ENCODE assay signal across 27 cellular contexts in the genomic region with DNA sequence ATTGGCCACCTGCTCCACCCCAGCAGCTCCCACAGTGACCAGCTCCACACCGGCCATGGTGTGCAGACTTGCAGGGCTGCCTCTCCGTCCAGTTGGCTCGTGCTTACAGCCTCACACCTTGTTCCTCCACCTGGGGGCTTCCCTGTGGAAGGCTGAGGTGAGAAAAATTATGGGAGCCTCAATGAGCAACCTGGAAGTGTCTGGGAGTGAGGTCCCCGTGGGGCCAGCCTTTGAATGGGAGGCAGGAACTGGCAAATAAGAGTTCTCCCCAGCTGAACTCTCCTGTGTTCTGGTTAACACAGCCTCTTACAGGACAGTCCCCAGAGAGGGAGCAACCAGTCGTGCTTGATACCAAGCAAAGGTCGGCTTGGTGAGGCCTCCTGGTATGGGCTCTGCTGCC. TPM values are rescaled to one million over a fixed set of nuclear protein-coding genes. Genes with fewer than 3 reads are reported as not detected.
A peak's percentile ranks its signal among the peaks of the same experiment; 100 is the strongest.
DNase-seq lines count a peak whose midpoint lies in the region; ATAC-seq, FAIRE-seq and TF ChIP-seq lines count a peak whose summit lies in the region.
"Had no signal": no experiment of that assay in that cellular context is flagged by ENCODE, and none has a peak within 500 bp of the region (broad histone marks: within the 10 kb centered on the region; RNA-seq: fewer than 3 reads in every experiment).

No MANE protein-coding gene starts in this region.

- no peak overlapping the region for H3K14ac ChIP-seq in IMR-90 (replicated peaks; ENCODE audit: low read depth, low read length)

- H4K91ac ChIP-seq in IMR-90 (ENCODE audit: insufficient read depth, low read depth, low read length): no peak overlapping the region

- no peak overlapping the region for H3K4me3 Mint-ChIP-seq in activated CD4-positive, alpha-beta T cell treated with anti-CD3 and anti-CD28 coated beads for 36 hours
- H3K4me3 Mint-ChIP-seq: CD14-positive monocyte; CD4-positive, alpha-beta memory T cell; CD4-positive, CD25-positive, alpha-beta regulatory T cell; CD8-positive, alpha-beta memory T cell had no signal

- peaks cover 2% of the 10 kb centered on the region; the same call in 1 of the 2 replicates for H4K20me1 ChIP-seq in IMR-90 (ENCODE audit: insufficient read depth, low read length)
- H4K20me1 ChIP-seq in hepatocyte (ENCODE audit: insufficient read depth, poor library complexity, severe bottlenecking): no peaks in the 10 kb centered on the region

- H2BK20ac ChIP-seq in IMR-90 (ENCODE audit: low read depth, low read length): no peak overlapping the region

- H2BK5ac ChIP-seq in IMR-90 (ENCODE audit: low read depth, low read length, poor library complexity, severe bottlenecking): no peak overlapping the region

- intact Hi-C loops in IMR-90 (cut with micrococcal nuclease) (no loop called here), esophagus muscularis mucosa (cut with DNase I) (no loop called here), transverse colon (cut with DNase I; ENCODE audit: low total_unique reads) (no loop called here)
- intact Hi-C loops in activated CD4-positive, alpha-beta T cell treated with anti-CD3 and anti-CD28 coated beads for 36 hours (cut with DNase I, micrococcal nuclease): loop anchor here (10.0 kb wide), 3 partner anchors 259 to 1049 kb away; no protein-coding TSS in a partner anchor

- H3K36me3 Mint-ChIP-seq in activated CD4-positive, alpha-beta T cell treated with anti-CD3 and anti-CD28 coated beads for 36 hours (ENCODE audit: low read depth): no peaks in the 10 kb centered on the region
- H3K36me3 Mint-ChIP-seq: CD14-positive monocyte; CD4-positive, CD25-positive, alpha-beta regulatory T cell had no signal

- peak overlapping the region; percentile 45 for H2AK9ac ChIP-seq in IMR-90 (replicated peaks; ENCODE audit: low read depth, low read length, poor library complexity)

- H3K4me3 ChIP-seq in IMR-90 (ENCODE audit: insufficient read depth, low read depth, low read length) (no peak overlapping the region), esophagus muscularis mucosa (no peak overlapping the region), transverse colon (no peak overlapping the region), hepatocyte (no peak overlapping the region)
- H3K4me3 ChIP-seq: BLaER1, GM12878 had no signal

- H3K79me2 ChIP-seq in hepatocyte: peaks cover 10% of the 10 kb centered on the region

- no peak overlapping the region for H2AK5ac ChIP-seq in IMR-90 (ENCODE audit: low read depth, low read length)

- no TSS peak for BruUV-seq in IMR-90 (replicated peaks; lab: Mats Ljungman, UMichigan)

- H3K9me3 ChIP-seq in IMR-90 (ENCODE audit: control insufficient read depth, insufficient read depth, low read length) (no peaks in the 10 kb centered on the region), esophagus muscularis mucosa (no peaks in the 10 kb centered on the region), transverse colon (no peaks in the 10 kb centered on the region), hepatocyte (ENCODE audit: low read depth) (no peaks in the 10 kb centered on the region)
- H3K9me3 ChIP-seq: BE2C, BLaER1 had no signal

- POLR2A ChIA-PET in IMR-90 (lab: Charles Lee; ENCODE audit: unreplicated experiment): no interaction called here
- POLR2A ChIA-PET in activated CD4-positive, alpha-beta T cell treated with anti-CD3 and anti-CD28 coated beads for 36 hours (lab: Charles Lee): no interaction called here

- H4K8ac ChIP-seq in IMR-90 (ENCODE audit: low read depth in 2 of 2, low read length in 2 of 2): no peak overlapping the region

- H3K27ac Mint-ChIP-seq in activated CD4-positive, alpha-beta T cell treated with anti-CD3 and anti-CD28 coated beads for 36 hours: no peak overlapping the region
- H3K27ac Mint-ChIP-seq: CD4-positive, alpha-beta memory T cell; CD4-positive, CD25-positive, alpha-beta regulatory T cell; CD8-positive, alpha-beta memory T cell had no signal

- H3K4me1 Mint-ChIP-seq in activated CD4-positive, alpha-beta T cell treated with anti-CD3 and anti-CD28 coated beads for 36 hours: peaks cover 18% of the 10 kb centered on the region

- H3K4ac ChIP-seq in IMR-90 (ENCODE audit: low read depth, low read length): no peak overlapping the region

- H2AFZ ChIP-seq in IMR-90 (replicated peaks; ENCODE audit: low read length, poor library complexity) (no peak overlapping the region), hepatocyte (no peak overlapping the region)

- 90% methylated on average over 2 of the region's 6 CpGs; no CpG with 5 or more reads in 1 of the 2 experiments for WGBS in IMR-90 (ENCODE audit: extremely low coverage in 2 of 2, insufficient read length in 1 of 2), 2 experiments
- 70% methylated on average over 6 of the region's 6 CpGs for WGBS in esophagus muscularis mucosa
- 82% methylated on average over 6 of the region's 6 CpGs; no CpG with 5 or more reads in 1 of the 2 donors for WGBS in transverse colon (ENCODE audit: low coverage in 1 of 2), 2 donors
- 83% methylated on average over 6 of the region's 6 CpGs for WGBS in hepatocyte (ENCODE audit: low lambda C conversion rate, missing lambda C conversion rate)

- TF ChIP-seq EP300 in esophagus muscularis mucosa (IDR thresholded peaks at IDR 0.05) (no peak), transverse colon (IDR thresholded peaks at IDR 0.05; ENCODE audit: low read depth) (no peak)

- H3K4me2 ChIP-seq in IMR-90 (ENCODE audit: low read depth, low read length): no peak overlapping the region
- H3K4me2 ChIP-seq in hepatocyte: no peak overlapping the region
- H3K4me2 ChIP-seq: BLaER1 had no signal

- no peak overlapping the region for H3K9ac ChIP-seq in IMR-90 (ENCODE audit: low read depth, low read length)
- H3K9ac ChIP-seq: BLaER1 had no signal

- no peaks in the 10 kb centered on the region for H3K36me3 ChIP-seq in IMR-90 (ENCODE audit: control insufficient read depth, insufficient read depth, low read length)
- no peaks in the 10 kb centered on the region for H3K36me3 ChIP-seq in esophagus muscularis mucosa
- no peaks in the 10 kb centered on the region for H3K36me3 ChIP-seq in transverse colon
- H3K36me3 ChIP-seq in hepatocyte (replicated peaks; ENCODE audit: insufficient read depth, low read depth): no peaks in the 10 kb centered on the region
- H3K36me3 ChIP-seq: BE2C, BLaER1 had no signal

- no peak for ATAC-seq in IMR-90 (ENCODE audit: low read depth)
- ATAC-seq in activated CD4-positive, alpha-beta T cell treated with anti-CD3 and anti-CD28 coated beads for 36 hours: no peak
- ATAC-seq: GM12878 had no signal

- H4K5ac ChIP-seq in IMR-90 (ENCODE audit: low read depth, low read length): no peak overlapping the region

- H3K9me3 Mint-ChIP-seq in activated CD4-positive, alpha-beta T cell treated with anti-CD3 and anti-CD28 coated beads for 36 hours (ENCODE audit: low read depth): no peaks in the 10 kb centered on the region
- H3K9me3 Mint-ChIP-seq: CD14-positive monocyte; CD4-positive, CD25-positive, alpha-beta regulatory T cell; CD8-positive, alpha-beta memory T cell had no signal

- no peak overlapping the region for H3K18ac ChIP-seq in IMR-90 (ENCODE audit: low read depth, low read length)

- H3K27me3 ChIP-seq in IMR-90 (ENCODE audit: control insufficient read depth, insufficient read depth, low read length) (peaks cover 7% of the 10 kb centered on the region; the same call in 1 of the 2 replicates), esophagus muscularis mucosa (peaks cover 0 to 4% (median 0%) of the 10 kb centered on the region in 4 donors), transverse colon (no peaks in the 10 kb centered on the region), hepatocyte (no peaks in the 10 kb centered on the region)
- H3K27me3 ChIP-seq: BE2C, BLaER1 had no signal

- DNase-seq in HTR-8/SVneo (ENCODE audit: insufficient read length, low spot score) (no peak), IMR-90 (no peak), esophagus muscularis mucosa (ENCODE audit: extremely low spot score) (peak; percentile 77), transverse colon (no peak), hepatocyte (ENCODE audit: low spot score) (no peak)
- DNase-seq in activated CD4-positive, alpha-beta T cell treated with anti-CD3 and anti-CD28 coated beads for 36 hours: no peak
- DNase-seq in central memory CD4-positive, alpha-beta T cell: no peak
- DNase-seq: 8988T; ACHN; BE2C; C1 segment of cervical spinal cord; CD4-positive, alpha-beta memory T cell; CD4-positive, CD25-positive, alpha-beta regulatory T cell; CD8-positive, alpha-beta memory T cell; COR-L47; DMS 273 treated with DMSO at 0.1 percent for 48 hours; DMS153; DMS53; DMS79; DND-41; EL had no signal

- H3K27me3 Mint-ChIP-seq in activated CD4-positive, alpha-beta T cell treated with anti-CD3 and anti-CD28 coated beads for 36 hours: no peaks in the 10 kb centered on the region

- no peak for TF ChIP-seq CTCF in IMR-90 (conservative IDR thresholded peaks at IDR 0.05; ENCODE audit: low read depth, low read length)
- no peak for TF ChIP-seq CTCF in esophagus muscularis mucosa (IDR thresholded peaks at IDR 0.05)
- no peak for TF ChIP-seq CTCF in transverse colon (IDR thresholded peaks at IDR 0.05)
- TF ChIP-seq CTCF in hepatocyte (IDR thresholded peaks at IDR 0.05; ENCODE audit: poor library complexity): no peak

- FAIRE-seq in HTR-8/SVneo (lab: Jason Lieb, UNC): peak; percentile 49
- FAIRE-seq: A204.1, GM12878, GM12892, GM18507 had no signal

- H2BK120ac ChIP-seq in IMR-90 (ENCODE audit: low read depth, low read length): no peak overlapping the region

- no peak overlapping the region for H3K56ac ChIP-seq in IMR-90 (ENCODE audit: extremely low read depth, insufficient read depth, low read length)

- H3K23ac ChIP-seq in IMR-90 (ENCODE audit: low read depth, low read length): no peak overlapping the region

- H3K4me1 ChIP-seq in IMR-90 (ENCODE audit: control insufficient read depth, insufficient read depth, low read length) (peaks cover under 1% of the 10 kb centered on the region; the same call in 1 of the 2 replicates), esophagus muscularis mucosa (peaks cover 5 to 9% (median 8%) of the 10 kb centered on the region in 4 donors), transverse colon (peaks cover 0 to 24% (median 12%) of the 10 kb centered on the region in 4 donors), hepatocyte (ENCODE audit: insufficient read depth) (no peaks in the 10 kb centered on the region)
- H3K4me1 ChIP-seq: BE2C had no signal

- dilution Hi-C loops in IMR-90 (cut with HindIII; ENCODE audit: low sequenced_read_pairs, unreplicated experiment): no loop called here

- in situ Hi-C loops in IMR-90 (cut with MboI; ENCODE audit: low sequenced_read_pairs): loop anchor here (10.0 kb wide), 1 partner anchor 629 kb away; no protein-coding TSS in a partner anchor
- in situ Hi-C loops in transverse colon (cut with MboI; ENCODE audit: low pct_ligation_motif_present in 1 of 4, low pct_unique_long_range_greater_than_20kb in 1 of 4, low sequenced_read_pairs in 3 of 4): loop anchor here in 3 of 4 donors (10.0 to 25.0 kb wide), 2 partner anchors 99 to 642 kb away; no protein-coding TSS in a partner anchor

- no peak for TF ChIP-seq RAD21 in IMR-90 (IDR thresholded peaks at IDR 0.05; ENCODE audit: low read length)

- H3K9me2 ChIP-seq in hepatocyte (replicated peaks; ENCODE audit: insufficient read depth): no peaks in the 10 kb centered on the region

- TF ChIP-seq POLR2A in IMR-90 (IDR thresholded peaks at IDR 0.05; ENCODE audit: low read depth, low read length) (no peak), esophagus muscularis mucosa (IDR thresholded peaks at IDR 0.05; ENCODE audit: low read depth) (no peak), transverse colon (IDR thresholded peaks at IDR 0.05) (no peak)

- peaks cover 2 to 9% of the 10 kb centered on the region in 2 experiments; a peak in 3 of 4 replicates for H3K79me1 ChIP-seq in IMR-90 (ENCODE audit: low read depth in 1 of 2, low read length in 2 of 2)

- CTCF ChIA-PET in IMR-90 (lab: Yijun Ruan, JAX): no interaction called here
- CTCF ChIA-PET in activated CD4-positive, alpha-beta T cell treated with anti-CD3 and anti-CD28 coated beads for 36 hours (lab: Charles Lee): interaction anchor here (0.6 to 1.0 kb wide), 4 partner anchors 9 to 510 kb away, joined by 3 to 4 read pairs (median 4); no protein-coding TSS in a partner anchor

- no peak overlapping the region for H2BK15ac ChIP-seq in IMR-90 (ENCODE audit: low read depth, low read length)

- no peaks in the 10 kb centered on the region; the same call in 1 of the 2 replicates for H3K9me1 ChIP-seq in IMR-90 (ENCODE audit: insufficient read depth, low read length)

- H3K27ac ChIP-seq in IMR-90 (ENCODE audit: insufficient read depth, low read length) (no peak overlapping the region), esophagus muscularis mucosa (replicated peaks in 1 of 4) (no peak overlapping the region), transverse colon (peak overlapping the region; percentile 17 to 66 (median 52)), hepatocyte (no peak overlapping the region)
- H3K27ac ChIP-seq: BLaER1 had no signal

RNA-seq across cellular contexts. Expression of a gene that starts 3.8 kb away (rescaled TPM):
- total RNA-seq in IMR-90 (2012; rRNA removed) (14.9 and 83.9 TPM in 2 replicates), esophagus muscularis mucosa (10 to 100 TPM; 43.2 to 96.8 (median 58.7) TPM), transverse colon (10 to 100 TPM in 3 of 4 donors, 1 to 10 TPM in 1; 4.6 to 73.5 (median 28.5) TPM), hepatocyte (102 and 121 TPM in 2 replicates)
- polyA plus RNA-seq in IMR-90 (2012; rRNA removed) (62.7 and 93.2 TPM in 2 replicates), hepatocyte (40.0 and 45.2 TPM in 2 replicates)
- polyA plus RNA-seq in IMR-90 (2012; cell fraction: cytosol; rRNA removed): 4.3 and 6.6 TPM in 2 replicates
- 0.66 and 6.4 TPM in 2 replicates for polyA plus RNA-seq in IMR-90 (2012; cell fraction: nucleus; rRNA removed; ENCODE audit: low replicate concordance)
- 10 to 100 TPM; 55.4 to 60.5 TPM for total RNA-seq in activated CD4-positive, alpha-beta T cell treated with anti-CD3 and anti-CD28 coated beads for 36 hours

RNA-seq across cellular contexts. Expression of a gene that starts 30.3 kb away (rescaled TPM):
- total RNA-seq in IMR-90 (2012; rRNA removed) (not detected in 2 replicates), esophagus muscularis mucosa (not detected), transverse colon (not detected), hepatocyte (1.5 and 1.9 TPM in 2 replicates)
- polyA plus RNA-seq in IMR-90 (2012; rRNA removed) (not detected in 2 replicates), hepatocyte (not detected in 2 replicates)
- not detected in 2 replicates for polyA plus RNA-seq in IMR-90 (2012; cell fraction: cytosol; rRNA removed)
- not detected in 2 replicates for polyA plus RNA-seq in IMR-90 (2012; cell fraction: nucleus; rRNA removed; ENCODE audit: low replicate concordance)
- total RNA-seq in activated CD4-positive, alpha-beta T cell treated with anti-CD3 and anti-CD28 coated beads for 36 hours: under 1 TPM in 1 of 2 experiments, not detected in 1; 0.07 TPM
- polyA plus RNA-seq: CD14-positive monocyte, GM12878 had no signal

Comparison
In these comparisons a context has a peak if more than half of its experiments do, and no peak if none do; other contexts are left out.
1. H3K27ac ChIP-seq: peak in transverse colon (4 of 4); none in IMR-90 (single experiment), esophagus muscularis mucosa (0 of 4) and hepatocyte (single experiment).
2. intact Hi-C loops: an anchor here in activated CD4-positive, alpha-beta T cell treated with anti-CD3 and anti-CD28 coated beads for 36 hours (10.0 kb wide); none called in IMR-90, esophagus muscularis mucosa and transverse colon.